Comparison of ENCODE assay signal across 8 cellular contexts in the genomic region with DNA sequence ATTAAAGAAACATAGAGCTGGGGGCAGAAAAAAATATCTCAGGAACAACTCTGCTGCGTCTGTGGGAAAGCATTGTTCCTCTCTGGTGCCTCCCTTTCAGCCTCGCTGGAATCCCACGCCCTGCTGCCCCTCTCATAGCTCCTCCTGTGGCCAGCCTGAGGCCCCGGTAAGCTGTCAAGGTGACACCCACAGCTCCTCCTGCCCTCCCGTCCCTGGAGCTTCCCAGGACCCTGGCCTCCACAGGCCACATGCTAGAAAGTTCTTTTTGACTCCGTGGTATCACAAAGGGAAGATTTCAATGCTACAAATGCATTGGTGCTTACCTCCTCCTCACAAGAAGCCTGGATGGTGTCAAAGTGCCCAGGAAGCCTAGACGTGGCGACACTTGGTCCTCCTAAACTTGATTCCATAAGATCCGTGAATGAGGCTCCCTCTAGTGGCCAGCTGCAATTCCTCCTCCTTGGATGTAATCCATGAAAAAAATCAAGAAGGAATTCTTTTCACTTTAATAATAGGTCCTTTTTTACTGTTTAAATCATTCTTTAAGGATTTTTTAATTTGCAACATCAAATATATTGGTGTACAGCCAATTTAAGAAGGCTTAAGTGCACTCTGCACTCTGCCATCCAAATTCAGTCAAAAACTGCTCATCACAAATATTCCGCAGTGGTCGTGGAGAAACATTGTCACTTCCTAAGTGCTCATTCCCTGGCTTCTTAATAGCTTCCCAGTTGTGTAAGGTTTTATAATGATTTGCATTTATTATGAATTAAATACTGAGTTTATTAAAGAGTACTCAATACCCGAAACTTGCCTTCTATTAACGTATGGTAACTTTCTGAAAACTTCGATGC.
DNase-seq lines count a peak whose midpoint lies in the region; ATAC-seq and TF ChIP-seq lines count a peak whose summit lies in the region.

No MANE protein-coding gene starts in this region.

- ATAC-seq in HG03045 (IDR thresholded peaks at IDR 0.05; ENCODE audit: unreplicated experiment), result no peak

- H3K9me3 Mint-ChIP-seq in Calu3 (ENCODE audit: low read depth, unreplicated experiment), result peaks cover 3% of the 10 kb centered on the region
- H3K9me3 Mint-ChIP-seq in HFFc6, result no peaks in the 10 kb centered on the region

- BruUV-seq in Calu3 (replicated peaks; lab: Mats Ljungman, UMichigan), result no TSS peak

- H3K27me3 Mint-ChIP-seq in Calu3 (ENCODE audit: unreplicated experiment), result peaks cover 48% of the 10 kb centered on the region
- peaks cover under 1% of the 10 kb centered on the region; the same call in 1 of the 2 replicates for H3K27me3 Mint-ChIP-seq in HFFc6 (ENCODE audit: insufficient read depth)

- peak; percentile 67 for TF ChIP-seq CTCF in Calu3 (IDR thresholded peaks at IDR 0.05; ENCODE audit: unreplicated experiment)
- TF ChIP-seq CTCF in HFFc6 (IDR thresholded peaks at IDR 0.05), result peak; percentile 96

- CTCF ChIA-PET in Calu3 (lab: Charles Lee), result no interaction called here

- H3K4me1 Mint-ChIP-seq in Calu3 (ENCODE audit: low read depth, unreplicated experiment), result no peaks in the 10 kb centered on the region
- H3K4me1 Mint-ChIP-seq in HFFc6 (ENCODE audit: low read depth), result peaks cover 5% of the 10 kb centered on the region; the same call in 1 of the 2 replicates

- intact Hi-C loops in Calu3 (cut with micrococcal nuclease; ENCODE audit: unreplicated experiment), result loop anchor here (1.0 to 5.0 kb wide), 4 partner anchors 354 to 979 kb away; no protein-coding TSS in a partner anchor

- H3K4me3 Mint-ChIP-seq in Calu3 (ENCODE audit: low read depth, unreplicated experiment), result no peak overlapping the region
- H3K4me3 Mint-ChIP-seq in HFFc6, result no peak overlapping the region

- H3K36me3 Mint-ChIP-seq in Calu3 (ENCODE audit: insufficient read depth, unreplicated experiment) (no peaks in the 10 kb centered on the region), HFFc6 (ENCODE audit: low read depth) (no peaks in the 10 kb centered on the region)

- H3K27ac Mint-ChIP-seq in Calu3 (ENCODE audit: unreplicated experiment) (no peak overlapping the region), HFFc6 (no peak overlapping the region)

- DNase-seq in Calu3 (peak; percentile 79), HFFc6 (peak; percentile 41), NCI-H510A (lab: John Stamatoyannopoulos, UW) (peak; percentile 45), fibroblast of the conjunctiva (ENCODE audit: low read depth) (peak; percentile 38), nucleus accumbens (lab: John Stamatoyannopoulos, UW) (peak in 42 of 56 donors; percentile 7 to 85 (median 40))
- DNase-seq in activated CD8-positive, alpha-beta memory T cell treated with anti-CD3 and anti-CD28 coated beads, Interleukin-2, amount 50 U/mL, for 4 hours, result peak; percentile 24
- DNase-seq in effector CD8-positive, alpha-beta T cell (lab: John Stamatoyannopoulos, UW), result no peak
